Comparison of ENCODE assay signal across 22 cellular contexts in genomic region chr17:42380935-42381334, GRCh38. TPM values are rescaled to one million over a fixed set of nuclear protein-coding genes. Genes with fewer than 3 reads are reported as not detected.
DNase-seq lines count a peak whose midpoint lies in the region; ATAC-seq and TF ChIP-seq lines count a peak whose summit lies in the region.
"Had no signal": no experiment of that assay in that cellular context is flagged by ENCODE, and none has a peak within 500 bp of the region (broad histone marks: within the 10 kb centered on the region; RNA-seq: fewer than 3 reads in every experiment).

No MANE protein-coding gene starts in this region.

- peak overlapping the region; percentile 52 for H3K4me3 Mint-ChIP-seq in activated CD4-positive, alpha-beta T cell treated with anti-CD3 and anti-CD28 coated beads, Interleukin-2, amount 10 ng/mL, durations not matched to agents 24 days and 14 days
- H3K4me3 Mint-ChIP-seq in activated naive CD8-positive, alpha-beta T cell treated with anti-CD3 and anti-CD28 coated beads, Interleukin-2, amount 50 U/mL, for 24 hours, result peak overlapping the region; percentile 34
- H3K4me3 Mint-ChIP-seq: activated CD4-positive, alpha-beta memory T cell treated with anti-CD3 and anti-CD28 coated beads for 36 hours; T-helper 2 cell treated with Interferon-gamma antibody and Interleukin-4, amounts not matched to agents 5 μg/mL and 100 μg/mL, for 36 hours had no signal

- 0 out of 2 replicates have a peak overlapping the region, but pooled peaks have one; percentile 50 for H3K4me2 ChIP-seq in BLaER1

- H3K9ac ChIP-seq in BLaER1, result no peak overlapping the region

- no peak for TF ChIP-seq CTCF in neutrophil (IDR thresholded peaks at IDR 0.05)
- TF ChIP-seq CTCF in lower lobe of right lung (IDR thresholded peaks at IDR 0.05), result no peak

- H3K27me3 Mint-ChIP-seq in activated CD4-positive, alpha-beta T cell treated with anti-CD3 and anti-CD28 coated beads, Interleukin-2, amount 10 ng/mL, durations not matched to agents 24 days and 14 days, result no peaks in the 10 kb centered on the region
- H3K27me3 Mint-ChIP-seq in activated naive CD8-positive, alpha-beta T cell treated with anti-CD3 and anti-CD28 coated beads, Interleukin-2, amount 50 U/mL, for 24 hours, result no peaks in the 10 kb centered on the region
- H3K27me3 Mint-ChIP-seq: activated CD4-positive, alpha-beta memory T cell treated with anti-CD3 and anti-CD28 coated beads for 36 hours; naive B cell had no signal

- H3K27me3 ChIP-seq in BLaER1, result no peaks in the 10 kb centered on the region
- H3K27me3 ChIP-seq in neutrophil, result no peaks in the 10 kb centered on the region
- no peaks in the 10 kb centered on the region for H3K27me3 ChIP-seq in lower lobe of right lung (ENCODE audit: low read depth)
- H3K27me3 ChIP-seq: MG63, Peyer's patch, transverse colon had no signal

- H4K20me1 ChIP-seq in BLaER1, result peaks cover 38% of the 10 kb centered on the region

- no peak for DNase-seq in activated CD4-positive, alpha-beta T cell treated with anti-CD3 and anti-CD28 coated beads, Interleukin-2, amount 10 ng/mL, durations not matched to agents 24 days and 14 days
- DNase-seq in activated CD4-positive, alpha-beta T cell treated with anti-CD3 and anti-CD28 coated beads for 4 hours, result no peak
- DNase-seq in activated naive CD8-positive, alpha-beta T cell treated with anti-CD3 and anti-CD28 coated beads, Interleukin-2, amount 50 U/mL, for 24 hours, result no peak
- DNase-seq in stimulated activated CD4-positive, alpha-beta T cell treated with anti-CD3 and anti-CD28 coated beads, Interleukin-12 subunit alpha, Interleukin-12 subunit beta, amount 100 ng/mL, for 4 hours, result no peak
- no peak for DNase-seq in lower lobe of right lung
- DNase-seq: activated CD4-positive, alpha-beta memory T cell treated with anti-CD3 and anti-CD28 coated beads for 36 hours; DMS53; GDM1; glutamatergic neuron; MG63; naive B cell; NCI-H1436; NCI-H510A; stimulated activated naive CD4-positive, alpha-beta T cell; transverse colon had no signal

- H3K9me3 Mint-ChIP-seq in activated CD4-positive, alpha-beta T cell treated with anti-CD3 and anti-CD28 coated beads, Interleukin-2, amount 10 ng/mL, durations not matched to agents 24 days and 14 days, result no peaks in the 10 kb centered on the region
- no peaks in the 10 kb centered on the region for H3K9me3 Mint-ChIP-seq in activated naive CD8-positive, alpha-beta T cell treated with anti-CD3 and anti-CD28 coated beads, Interleukin-2, amount 50 U/mL, for 24 hours
- H3K9me3 Mint-ChIP-seq: activated CD4-positive, alpha-beta memory T cell treated with anti-CD3 and anti-CD28 coated beads for 36 hours; naive B cell; T-helper 2 cell treated with Interferon-gamma antibody and Interleukin-4, amounts not matched to agents 5 μg/mL and 100 μg/mL, for 36 hours had no signal

- H3K27ac Mint-ChIP-seq in activated CD4-positive, alpha-beta T cell treated with anti-CD3 and anti-CD28 coated beads, Interleukin-2, amount 10 ng/mL, durations not matched to agents 24 days and 14 days, result peak overlapping the region; percentile 64
- peak overlapping the region; percentile 56 for H3K27ac Mint-ChIP-seq in activated naive CD8-positive, alpha-beta T cell treated with anti-CD3 and anti-CD28 coated beads, Interleukin-2, amount 50 U/mL, for 24 hours
- H3K27ac Mint-ChIP-seq: activated CD4-positive, alpha-beta memory T cell treated with anti-CD3 and anti-CD28 coated beads for 36 hours; T-helper 2 cell treated with Interferon-gamma antibody and Interleukin-4, amounts not matched to agents 5 μg/mL and 100 μg/mL, for 36 hours had no signal

- peaks cover 44% of the 10 kb centered on the region for H3K4me1 ChIP-seq in BLaER1
- H3K4me1 ChIP-seq in neutrophil (ENCODE audit: control insufficient read depth in 1 of 2, insufficient read depth in 1 of 2, low read depth in 1 of 2, low read length in 1 of 2), result peaks cover 47 to 67% of the 10 kb centered on the region in 2 experiments
- peaks cover 88% of the 10 kb centered on the region for H3K4me1 ChIP-seq in lower lobe of right lung

- intact Hi-C loops in activated CD4-positive, alpha-beta T cell treated with anti-CD3 and anti-CD28 coated beads, Interleukin-2, amount 10 ng/mL, durations not matched to agents 24 days and 14 days (cut with micrococcal nuclease), result no loop called here
- intact Hi-C loops in lower lobe of right lung (cut with DNase I), result no loop called here

- H3K27ac ChIP-seq in BLaER1 (no peak overlapping the region), neutrophil (peak overlapping the region; percentile 11), lower lobe of right lung (no peak overlapping the region)
- H3K27ac ChIP-seq: VCaP had no signal

- H3K4me1 Mint-ChIP-seq in activated CD4-positive, alpha-beta T cell treated with anti-CD3 and anti-CD28 coated beads, Interleukin-2, amount 10 ng/mL, durations not matched to agents 24 days and 14 days, result peaks cover 62% of the 10 kb centered on the region
- H3K4me1 Mint-ChIP-seq in activated naive CD8-positive, alpha-beta T cell treated with anti-CD3 and anti-CD28 coated beads, Interleukin-2, amount 50 U/mL, for 24 hours, result peaks cover 72% of the 10 kb centered on the region

- H3K9me3 ChIP-seq in BLaER1 (no peaks in the 10 kb centered on the region), neutrophil (no peaks in the 10 kb centered on the region), lower lobe of right lung (no peaks in the 10 kb centered on the region)
- H3K9me3 ChIP-seq: MG63, Peyer's patch, transverse colon had no signal

- H3K36me3 ChIP-seq in BLaER1, result no peaks in the 10 kb centered on the region
- H3K36me3 ChIP-seq in neutrophil, result peaks cover 17% of the 10 kb centered on the region
- peaks cover 3% of the 10 kb centered on the region for H3K36me3 ChIP-seq in lower lobe of right lung
- H3K36me3 ChIP-seq: Peyer's patch, transverse colon had no signal

- no peak for ATAC-seq in activated naive CD8-positive, alpha-beta T cell treated with anti-CD3 and anti-CD28 coated beads, Interleukin-2, amount 50 U/mL, for 24 hours
- no peak for ATAC-seq in GM18519 (IDR thresholded peaks at IDR 0.05; ENCODE audit: low FRiP score, unreplicated experiment)
- no peak for ATAC-seq in lower lobe of right lung

- H3K36me3 Mint-ChIP-seq in activated CD4-positive, alpha-beta T cell treated with anti-CD3 and anti-CD28 coated beads, Interleukin-2, amount 10 ng/mL, durations not matched to agents 24 days and 14 days (ENCODE audit: low read depth), result peaks cover 37% of the 10 kb centered on the region
- peaks cover 41% of the 10 kb centered on the region for H3K36me3 Mint-ChIP-seq in activated naive CD8-positive, alpha-beta T cell treated with anti-CD3 and anti-CD28 coated beads, Interleukin-2, amount 50 U/mL, for 24 hours (ENCODE audit: low read depth)

- H3K4me3 ChIP-seq in BLaER1, result no peak overlapping the region
- H3K4me3 ChIP-seq in neutrophil (ENCODE audit: low read depth in 1 of 2, low read length in 1 of 2), result no peak overlapping the region
- H3K4me3 ChIP-seq in lower lobe of right lung, result no peak overlapping the region
- H3K4me3 ChIP-seq: MG63, Peyer's patch, skin epidermis, transverse colon had no signal

RNA-seq across cellular contexts. Expression of gene STAT3, which starts 7.3 kb away (rescaled TPM):
- total RNA-seq in activated CD4-positive, alpha-beta T cell treated with anti-CD3 and anti-CD28 coated beads, Interleukin-2, amount 10 ng/mL, durations not matched to agents 24 days and 14 days, result 252 and 258 TPM in 2 replicates
- 278 TPM for total RNA-seq in lower lobe of right lung

RNA-seq across cellular contexts. Expression of gene CAVIN1, which starts 42.1 kb away (rescaled TPM):
- 2.4 and 2.7 TPM in 2 replicates for total RNA-seq in activated CD4-positive, alpha-beta T cell treated with anti-CD3 and anti-CD28 coated beads, Interleukin-2, amount 10 ng/mL, durations not matched to agents 24 days and 14 days
- 269 TPM for total RNA-seq in lower lobe of right lung

Comparison
In these comparisons a context has a peak if more than half of its experiments do, and no peak if none do; other contexts are left out.
1. RNA of gene CAVIN1, which starts 42.1 kb away (total RNA-seq): 269 TPM in lower lobe of right lung (single experiment); 2.4 to 2.7 TPM in activated CD4-positive, alpha-beta T cell treated with anti-CD3 and anti-CD28 coated beads, Interleukin-2, amount 10 ng/mL, durations not matched to agents 24 days and 14 days; every median in the first group is over 10 times any median in the second.